In genomic region chr1:110344152-110344551, GRCh38 we compare ENCODE assay signal across 2 cellular contexts.
TF ChIP-seq lines count a peak whose summit lies in the region.

No MANE protein-coding gene starts in this region.

TF ChIP-seq in endothelial cell of umbilical vein, 7 proteins besides CTCF, POLR2A, EP300 and RAD21:
- no peak for TF ChIP-seq POLR2AphosphoS5 (IDR thresholded peaks at IDR 0.05; ENCODE audit: insufficient read depth, low read depth, low read length)
- TF ChIP-seq MYC (IDR thresholded peaks at IDR 0.05; ENCODE audit: low read depth, low read length) = no peak
- no peak for TF ChIP-seq MAX (IDR thresholded peaks at IDR 0.05; ENCODE audit: insufficient read depth, insufficient read length)
- no peak for TF ChIP-seq GATA2 (IDR thresholded peaks at IDR 0.05; ENCODE audit: insufficient read depth, insufficient read length, low read depth, low read length)
- no peak for TF ChIP-seq EZH2 (IDR thresholded peaks at IDR 0.05; ENCODE audit: borderline replicate concordance, low read depth, low read length, severe bottlenecking)
- TF ChIP-seq FOS (IDR thresholded peaks at IDR 0.05; ENCODE audit: borderline replicate concordance, insufficient read depth, low read length) = no peak
- no peak for TF ChIP-seq JUN (IDR thresholded peaks at IDR 0.05; ENCODE audit: borderline replicate concordance, insufficient read depth, insufficient read length, low read depth)

TF ChIP-seq in WTC11, 78 proteins besides CTCF, POLR2A, EP300 and RAD21:
- TF ChIP-seq TCF7 (CRISPR knock-in tag; IDR thresholded peaks at IDR 0.05; ENCODE audit: low read depth) (no peak), NFYB (CRISPR knock-in tag; conservative IDR thresholded peaks at IDR 0.05; ENCODE audit: low read depth) (no peak), ETV6 (CRISPR knock-in tag; IDR thresholded peaks at IDR 0.05) (no peak), ATF3 (CRISPR knock-in tag; conservative IDR thresholded peaks at IDR 0.05) (no peak), GTF2I (CRISPR knock-in tag; conservative IDR thresholded peaks at IDR 0.05) (no peak), ZBTB21 (CRISPR knock-in tag; IDR thresholded peaks at IDR 0.05; ENCODE audit: borderline replicate concordance) (no peak), RORB (CRISPR knock-in tag; IDR thresholded peaks at IDR 0.05) (no peak), PREB (CRISPR knock-in tag; IDR thresholded peaks at IDR 0.05; ENCODE audit: borderline replicate concordance) (no peak), FOXJ3 (CRISPR knock-in tag; IDR thresholded peaks at IDR 0.05; ENCODE audit: borderline replicate concordance) (no peak), PRDM15 (CRISPR knock-in tag; IDR thresholded peaks at IDR 0.05) (no peak), ZNF232 (CRISPR knock-in tag; IDR thresholded peaks at IDR 0.05) (no peak), AFF4 (CRISPR knock-in tag; IDR thresholded peaks at IDR 0.05; ENCODE audit: borderline replicate concordance) (no peak), ERG (CRISPR knock-in tag; IDR thresholded peaks at IDR 0.05) (no peak), CBFB (CRISPR knock-in tag; IDR thresholded peaks at IDR 0.05; ENCODE audit: low read depth) (no peak), KAT7 (CRISPR knock-in tag; IDR thresholded peaks at IDR 0.05; ENCODE audit: borderline replicate concordance) (no peak), GRHL2 (CRISPR knock-in tag; IDR thresholded peaks at IDR 0.05; ENCODE audit: insufficient replicate concordance, severe bottlenecking) (no peak), ZNF423 (CRISPR knock-in tag; IDR thresholded peaks at IDR 0.05) (no peak), OVOL2 (CRISPR knock-in tag; IDR thresholded peaks at IDR 0.05; ENCODE audit: borderline replicate concordance) (no peak), AR (CRISPR knock-in tag; IDR thresholded peaks at IDR 0.05) (no peak), E2F4 (CRISPR knock-in tag; IDR thresholded peaks at IDR 0.05; ENCODE audit: borderline replicate concordance, low read depth) (no peak)
TF ChIP-seq in WTC11: peak in this region for 0.
